ENCODE assay signal across 35 cellular contexts in the genomic region with DNA sequence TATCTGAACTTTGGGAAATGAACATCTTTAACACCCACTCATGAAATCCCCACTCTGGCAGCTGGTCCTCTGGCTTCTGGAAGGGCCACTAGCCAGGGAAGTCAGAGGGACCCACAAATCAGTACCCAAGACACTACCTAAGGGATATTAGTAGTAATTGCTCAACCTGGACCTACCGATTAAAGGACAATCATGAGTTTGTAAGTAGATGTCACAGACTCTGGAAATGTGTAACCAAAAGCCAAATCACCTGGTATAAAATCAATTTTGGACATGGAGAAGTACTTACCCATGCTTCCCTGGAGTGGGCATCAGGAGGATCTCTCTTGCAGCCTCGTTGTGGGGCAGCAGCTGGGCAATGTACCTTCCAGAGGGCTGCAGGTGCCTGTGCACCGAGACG.
"Had no signal": no experiment of that assay in that cellular context is flagged by ENCODE, and none has a peak within 500 bp of the region (broad histone marks: within the 10 kb centered on the region; RNA-seq: fewer than 3 reads in every experiment).

No MANE protein-coding gene starts in this region.

- H3K27me3 ChIP-seq: adrenal gland, body of pancreas, brain microvascular endothelial cell, breast epithelium had no signal

- H3K4me1 Mint-ChIP-seq: activated B cell treated with CpG ODN at 0.5 μM for 24 hours had no signal

- H3K4me1 ChIP-seq: adrenal gland, breast epithelium had no signal

- H3K4me3 ChIP-seq: adrenal gland, body of pancreas, breast epithelium had no signal

- H3K27ac ChIP-seq: adrenal gland, body of pancreas, brain microvascular endothelial cell, breast epithelium, VCaP had no signal

- DNase-seq: activated B cell treated with CpG ODN at 0.5 μM for 24 hours; activated CD4-positive, alpha-beta memory T cell treated with anti-CD3 and anti-CD28 coated beads for 36 hours; activated CD4-positive, alpha-beta T cell treated with anti-CD3 and anti-CD28 coated beads for 4 hours; activated CD4-positive, alpha-beta T cell treated with anti-CD3 and anti-CD28 coated beads, Interleukin-2, amount 10 ng/mL, durations not matched to agents 24 days and 14 days; activated CD4-positive, alpha-beta T cell treated with anti-CD3 and anti-CD28 coated beads, Interleukin-2, amount 50 U/mL, for 1 hour; activated CD4-positive, alpha-beta T cell treated with anti-CD3 and anti-CD28 coated beads, Interleukin-2, amount 50 U/mL, for 4 hours; activated CD4-positive, CD25-positive, alpha-beta regulatory T cell treated with anti-CD3 and anti-CD28 coated beads, Interleukin-2, amount 50 U/mL, for 72 hours; activated CD8-positive, alpha-beta memory T cell treated with anti-CD3 and anti-CD28 coated beads, Interleukin-2, amount 50 U/mL, for 4 hours; activated CD8-positive, alpha-beta T cell treated with anti-CD3 and anti-CD28 coated beads for 36 hours; activated effector memory CD4-positive, alpha-beta T cell treated with anti-CD3 and anti-CD28 coated beads, Interleukin-2, amount 50 U/mL, for 16 hours; activated gamma-delta T cell treated with Interleukin-2 at 50 U/mL for 16 hours; activated naive CD4-positive, alpha-beta T cell; activated naive CD4-positive, alpha-beta T cell treated with anti-CD3 and anti-CD28 coated beads for 36 hours; activated naive CD4-positive, alpha-beta T cell treated with anti-CD3 and anti-CD28 coated beads, Interleukin-2, amount 50 U/mL, for 16 hours; activated naive CD8-positive, alpha-beta T cell treated with anti-CD3 and anti-CD28 coated beads for 36 hours; activated T-cell treated with anti-CD3 and anti-CD28 coated beads for 4 hours; activated T-cell treated with anti-CD3 and anti-CD28 coated beads, Interleukin-2, amount 50 U/mL, for 1 hour; activated T-cell treated with anti-CD3 and anti-CD28 coated beads, Interleukin-2, amount 50 U/mL, for 4 hours; activated T-cell treated with anti-CD3 and anti-CD28 coated beads, Interleukin-2, amount 50 U/mL, for 72 hours; adrenal gland; amniotic stem cell; aorta; body of pancreas; brain microvascular endothelial cell; central memory CD4-positive, alpha-beta T cell; T-helper 1 cell; T-helper 2 cell; T-helper 9 cell had no signal

- H3K4me3 Mint-ChIP-seq: activated B cell treated with CpG ODN at 0.5 μM for 24 hours; activated CD4-positive, alpha-beta memory T cell treated with anti-CD3 and anti-CD28 coated beads for 36 hours; activated CD4-positive, alpha-beta T cell treated with anti-CD3 and anti-CD28 coated beads, Interleukin-2, amount 10 ng/mL, durations not matched to agents 24 days and 14 days; activated CD8-positive, alpha-beta T cell treated with anti-CD3 and anti-CD28 coated beads for 36 hours; activated naive CD4-positive, alpha-beta T cell treated with anti-CD3 and anti-CD28 coated beads for 36 hours; activated naive CD8-positive, alpha-beta T cell treated with anti-CD3 and anti-CD28 coated beads for 36 hours; activated T-cell treated with anti-CD3 and anti-CD28 coated beads, Interleukin-2, amount 50 U/mL, for 4 hours; activated T-cell treated with anti-CD3 and anti-CD28 coated beads, Interleukin-2, amount 50 U/mL, for 72 hours; activated T-helper 1 cell treated with anti-CD3 and anti-CD28 coated beads, Interleukin-12 subunit alpha, Interleukin-12 subunit beta, Interleukin-2, Interleukin-4 antibody, amounts not matched to agents 30 ng/mL and 10 ng/mL and 1 ng/mL, durations not matched to agents 14 hours and 24 hours and 36 hours; activated T-helper 17 cell treated with anti-CD3 and anti-CD28 coated beads, Interleukin-2, amount 50 U/mL, for 72 hours; T-helper 1 cell treated with Interleukin-12 subunit alpha and Interleukin-12 subunit beta and Interleukin-4 antibody, amounts not matched to agents 30 μg/mL and 1 μg/mL, for 36 hours; T-helper 2 cell treated with Interferon-gamma antibody and Interleukin-4, amounts not matched to agents 5 μg/mL and 100 μg/mL, for 36 hours had no signal

- H3K36me3 Mint-ChIP-seq: activated CD4-positive, alpha-beta memory T cell treated with anti-CD3 and anti-CD28 coated beads for 36 hours; activated naive CD4-positive, alpha-beta T cell treated with anti-CD3 and anti-CD28 coated beads, Interleukin-2, amount 50 U/mL, for 72 hours; activated naive CD8-positive, alpha-beta T cell treated with anti-CD3 and anti-CD28 coated beads for 36 hours had no signal

- ATAC-seq: activated CD8-positive, alpha-beta T cell treated with anti-CD3 and anti-CD28 coated beads for 36 hours; activated naive CD4-positive, alpha-beta T cell treated with anti-CD3 and anti-CD28 coated beads, Interleukin-2, amount 50 U/mL, for 72 hours; activated T-cell treated with anti-CD3 and anti-CD28 coated beads, Interleukin-2, amount 50 U/mL, for 4 hours; activated T-cell treated with anti-CD3 and anti-CD28 coated beads, Interleukin-2, amount 50 U/mL, for 72 hours; activated T-helper 17 cell treated with anti-CD3 and anti-CD28 coated beads, Interleukin-2, amount 50 U/mL, for 72 hours; body of pancreas had no signal

- H3K36me3 ChIP-seq: adrenal gland, brain microvascular endothelial cell, breast epithelium had no signal

- H3K9me3 ChIP-seq: adrenal gland, body of pancreas, breast epithelium had no signal

- H3K9me3 Mint-ChIP-seq: activated B cell treated with CpG ODN at 0.5 μM for 24 hours; activated CD4-positive, alpha-beta memory T cell treated with anti-CD3 and anti-CD28 coated beads for 36 hours; activated CD4-positive, alpha-beta T cell treated with anti-CD3 and anti-CD28 coated beads, Interleukin-2, amount 10 ng/mL, durations not matched to agents 24 days and 14 days; activated CD8-positive, alpha-beta T cell treated with anti-CD3 and anti-CD28 coated beads for 36 hours; activated naive CD4-positive, alpha-beta T cell treated with anti-CD3 and anti-CD28 coated beads for 36 hours; activated naive CD4-positive, alpha-beta T cell treated with anti-CD3 and anti-CD28 coated beads, Interleukin-2, amount 50 U/mL, for 72 hours; activated naive CD8-positive, alpha-beta T cell treated with anti-CD3 and anti-CD28 coated beads for 36 hours; activated T-cell treated with anti-CD3 and anti-CD28 coated beads, Interleukin-2, amount 50 U/mL, for 4 hours; activated T-cell treated with anti-CD3 and anti-CD28 coated beads, Interleukin-2, amount 50 U/mL, for 72 hours; activated T-helper 1 cell treated with anti-CD3 and anti-CD28 coated beads, Interleukin-12 subunit alpha, Interleukin-12 subunit beta, Interleukin-2, Interleukin-4 antibody, amounts not matched to agents 30 ng/mL and 10 ng/mL and 1 ng/mL, durations not matched to agents 14 hours and 24 hours and 36 hours; activated T-helper 17 cell treated with anti-CD3 and anti-CD28 coated beads, Interleukin-2, amount 50 U/mL, for 72 hours; T-helper 1 cell treated with Interleukin-12 subunit alpha and Interleukin-12 subunit beta and Interleukin-4 antibody, amounts not matched to agents 30 μg/mL and 1 μg/mL, for 36 hours; T-helper 2 cell treated with Interferon-gamma antibody and Interleukin-4, amounts not matched to agents 5 μg/mL and 100 μg/mL, for 36 hours had no signal

- H3K27ac Mint-ChIP-seq: activated B cell treated with CpG ODN at 0.5 μM for 24 hours; activated CD4-positive, alpha-beta memory T cell treated with anti-CD3 and anti-CD28 coated beads for 36 hours; activated CD4-positive, alpha-beta T cell treated with anti-CD3 and anti-CD28 coated beads, Interleukin-2, amount 10 ng/mL, durations not matched to agents 24 days and 14 days; activated CD8-positive, alpha-beta T cell treated with anti-CD3 and anti-CD28 coated beads for 36 hours; activated naive CD4-positive, alpha-beta T cell treated with anti-CD3 and anti-CD28 coated beads for 36 hours; activated naive CD4-positive, alpha-beta T cell treated with anti-CD3 and anti-CD28 coated beads, Interleukin-2, amount 50 U/mL, for 72 hours; activated naive CD8-positive, alpha-beta T cell treated with anti-CD3 and anti-CD28 coated beads for 36 hours; activated T-cell treated with anti-CD3 and anti-CD28 coated beads, Interleukin-2, amount 50 U/mL, for 72 hours; activated T-helper 1 cell treated with anti-CD3 and anti-CD28 coated beads, Interleukin-12 subunit alpha, Interleukin-12 subunit beta, Interleukin-2, Interleukin-4 antibody, amounts not matched to agents 30 ng/mL and 10 ng/mL and 1 ng/mL, durations not matched to agents 14 hours and 24 hours and 36 hours; activated T-helper 17 cell treated with anti-CD3 and anti-CD28 coated beads, Interleukin-2, amount 50 U/mL, for 72 hours; T-helper 1 cell treated with Interleukin-12 subunit alpha and Interleukin-12 subunit beta and Interleukin-4 antibody, amounts not matched to agents 30 μg/mL and 1 μg/mL, for 36 hours; T-helper 2 cell treated with Interferon-gamma antibody and Interleukin-4, amounts not matched to agents 5 μg/mL and 100 μg/mL, for 36 hours had no signal

- H3K27me3 Mint-ChIP-seq: activated B cell treated with CpG ODN at 0.5 μM for 24 hours had no signal
